ENCODE assay signal across 8 cellular contexts in genomic region chr1:161439280-161440232, GRCh38.
DNase-seq lines count a peak whose midpoint lies in the region; ATAC-seq and TF ChIP-seq lines count a peak whose summit lies in the region.

No MANE protein-coding gene starts in this region.

- CTCF ChIA-PET in activated CD8-positive, alpha-beta memory T cell treated with anti-CD3 and anti-CD28 coated beads, Interleukin-2, amount 10 ng/mL, durations not matched to agents 7 days and 5 days (lab: Charles Lee): interaction anchor here (1.0 to 2.2 kb wide), 13 partner anchors 10 to 310 kb away, joined by 3 to 18 read pairs (median 5); partner anchors contain the start of genes CFAP126, DUSP12 and TOMM40L

- H3K27me3 Mint-ChIP-seq in activated CD8-positive, alpha-beta memory T cell treated with anti-CD3 and anti-CD28 coated beads, Interleukin-2, amount 10 ng/mL, durations not matched to agents 7 days and 5 days: peaks cover 32% of the 10 kb centered on the region

- no peaks in the 10 kb centered on the region for H3K79me2 ChIP-seq in hepatocyte

- H3K36me3 Mint-ChIP-seq in activated CD8-positive, alpha-beta memory T cell treated with anti-CD3 and anti-CD28 coated beads, Interleukin-2, amount 10 ng/mL, durations not matched to agents 7 days and 5 days: peaks cover 6% of the 10 kb centered on the region

- H2AFZ ChIP-seq in hepatocyte: no peak overlapping the region

- H3K9me3 ChIP-seq in heart right ventricle (no peaks in the 10 kb centered on the region), hepatocyte (ENCODE audit: low read depth) (no peaks in the 10 kb centered on the region)

- H3K27ac Mint-ChIP-seq in activated CD8-positive, alpha-beta memory T cell treated with anti-CD3 and anti-CD28 coated beads, Interleukin-2, amount 10 ng/mL, durations not matched to agents 7 days and 5 days: peak overlapping the region; percentile 82

- DNase-seq in heart right ventricle: no peak
- DNase-seq in cardiac septum (ENCODE audit: low spot score): no peak
- DNase-seq in activated CD8-positive, alpha-beta memory T cell treated with anti-CD3 and anti-CD28 coated beads, Interleukin-2, amount 10 ng/mL, durations not matched to agents 7 days and 5 days: peak; percentile 58
- peak; percentile 23 for DNase-seq in hepatocyte (ENCODE audit: low spot score)
- DNase-seq in stimulated activated CD4-positive, alpha-beta T cell treated with anti-CD3 and anti-CD28 coated beads, Interleukin-12 subunit alpha, Interleukin-12 subunit beta, amount 100 ng/mL, for 48 hours (ENCODE audit: low read depth in 2 of 3, low spot score in 1 of 3): peak; percentile 14 to 48 (median 21)
- DNase-seq in G401 (ENCODE audit: low spot score): no peak
- DNase-seq in nucleus accumbens (lab: John Stamatoyannopoulos, UW): no peak

- H3K4me2 ChIP-seq in hepatocyte: peak overlapping the region; percentile 90

- H3K9me3 Mint-ChIP-seq in activated CD8-positive, alpha-beta memory T cell treated with anti-CD3 and anti-CD28 coated beads, Interleukin-2, amount 10 ng/mL, durations not matched to agents 7 days and 5 days (ENCODE audit: low read depth): no peaks in the 10 kb centered on the region

- H3K27me3 ChIP-seq in heart right ventricle (peaks cover 0 to 58% (median 41%) of the 10 kb centered on the region in 7 donors), hepatocyte (peaks cover 38% of the 10 kb centered on the region)

- H3K27ac ChIP-seq in heart right ventricle (no peak overlapping the region), hepatocyte (no peak overlapping the region)

- WGBS in heart right ventricle, 2 donors: 20 to 32% methylated on average over 44 of the region's 44 CpGs
- whole genome bisulfite sequencing in hepatocyte (ENCODE audit: low lambda C conversion rate, missing lambda C conversion rate): 27% methylated on average over 44 of the region's 44 CpGs

- peaks cover 17% of the 10 kb centered on the region for H3K4me1 Mint-ChIP-seq in activated CD8-positive, alpha-beta memory T cell treated with anti-CD3 and anti-CD28 coated beads, Interleukin-2, amount 10 ng/mL, durations not matched to agents 7 days and 5 days

- H3K36me3 ChIP-seq in heart right ventricle (no peaks in the 10 kb centered on the region), hepatocyte (replicated peaks; ENCODE audit: insufficient read depth, low read depth) (no peaks in the 10 kb centered on the region)

- peaks cover 0 to 10% (median 6%) of the 10 kb centered on the region in 9 donors for H3K4me1 ChIP-seq in heart right ventricle
- H3K4me1 ChIP-seq in hepatocyte (ENCODE audit: insufficient read depth): peaks cover 3% of the 10 kb centered on the region

- ATAC-seq in heart right ventricle: no peak
- peak; percentile 28 for ATAC-seq in activated CD8-positive, alpha-beta memory T cell treated with anti-CD3 and anti-CD28 coated beads, Interleukin-2, amount 10 ng/mL, durations not matched to agents 7 days and 5 days
- ATAC-seq in GM18502 (IDR thresholded peaks at IDR 0.05; ENCODE audit: poor library complexity, unreplicated experiment): no peak

- intact Hi-C loops in heart right ventricle (cut with DNase I): no loop called here
- intact Hi-C loops in cardiac septum (cut with DNase I): no loop called here

- H3K4me3 Mint-ChIP-seq in activated CD8-positive, alpha-beta memory T cell treated with anti-CD3 and anti-CD28 coated beads, Interleukin-2, amount 10 ng/mL, durations not matched to agents 7 days and 5 days: peak overlapping the region; percentile 82

- no peaks in the 10 kb centered on the region for H4K20me1 ChIP-seq in hepatocyte (ENCODE audit: insufficient read depth, poor library complexity, severe bottlenecking)

- peak overlapping the region in 8 of 10 donors; percentile 36 to 79 (median 70) for H3K4me3 ChIP-seq in heart right ventricle
- H3K4me3 ChIP-seq in hepatocyte: no peak overlapping the region

- no peak for TF ChIP-seq CTCF in heart right ventricle (IDR thresholded peaks at IDR 0.05)
- TF ChIP-seq CTCF in hepatocyte (IDR thresholded peaks at IDR 0.05; ENCODE audit: poor library complexity): no peak

- in situ Hi-C loops in G401 (cut with HindIII; ENCODE audit: low sequenced_read_pairs): no loop called here

- no peaks in the 10 kb centered on the region for H3K9me2 ChIP-seq in hepatocyte (replicated peaks; ENCODE audit: insufficient read depth)

Comparison
In these comparisons a context has a peak if more than half of its experiments do, and no peak if none do; other contexts are left out.
1. DNase-seq: peak in activated CD8-positive, alpha-beta memory T cell treated with anti-CD3 and anti-CD28 coated beads, Interleukin-2, amount 10 ng/mL, durations not matched to agents 7 days and 5 days (single experiment), hepatocyte (single experiment) and stimulated activated CD4-positive, alpha-beta T cell treated with anti-CD3 and anti-CD28 coated beads, Interleukin-12 subunit alpha, Interleukin-12 subunit beta, amount 100 ng/mL, for 48 hours (3 of 3); none in heart right ventricle (0 of 2), cardiac septum (single experiment), G401 (single experiment) and nucleus accumbens (0 of 56).